In genomic region chr15:60523056-60523455, GRCh38 we compare ENCODE assay signal across 18 cellular contexts. TPM values are rescaled to one million over a fixed set of nuclear protein-coding genes. Genes with fewer than 3 reads are reported as not detected.
DNase-seq lines count a peak whose midpoint lies in the region; ATAC-seq, FAIRE-seq and TF ChIP-seq lines count a peak whose summit lies in the region.
"Had no signal": no experiment of that assay in that cellular context is flagged by ENCODE, and none has a peak within 500 bp of the region (broad histone marks: within the 10 kb centered on the region; RNA-seq: fewer than 3 reads in every experiment).

No MANE protein-coding gene starts in this region.

- H3K36me3 ChIP-seq in BE2C, result no peaks in the 10 kb centered on the region
- H3K36me3 ChIP-seq: transverse colon had no signal

- H3K4me3 ChIP-seq in A549 (no peak overlapping the region), fibroblast of pulmonary artery (replicated peaks; ENCODE audit: low read depth, low read length) (no peak overlapping the region), BE2C (ENCODE audit: low read depth, low read length) (no peak overlapping the region)
- H3K4me3 ChIP-seq: heart right ventricle, transverse colon had no signal

- FAIRE-seq in A549 (lab: Jason Lieb, UNC), result no peak
- FAIRE-seq: GM12891, HTR-8/SVneo had no signal

- no peak for DNase-seq in A549 (ENCODE audit: low read depth in 1 of 2, low spot score in 1 of 2)
- peak; percentile 33 for DNase-seq in EL
- peak; percentile 51 for DNase-seq in fibroblast of pulmonary artery (ENCODE audit: low read depth)
- DNase-seq in NCI-H1694 treated with DMSO at 0.1 percent for 48 hours (lab: John Stamatoyannopoulos, UW), result no peak
- no peak for DNase-seq in activated naive CD4-positive, alpha-beta T cell treated with anti-CD3 and anti-CD28 coated beads for 36 hours
- no peak for DNase-seq in BE2C
- DNase-seq: DND-41; heart right ventricle; NCI-H2171 treated with DMSO at 0.1 percent for 48 hours; retina; stimulated activated CD4-positive, alpha-beta T cell treated with anti-CD3 and anti-CD28 coated beads, Interleukin-1b, Interleukin-23, amount 100 ng/mL, for 48 hours; stimulated activated CD8-positive, alpha-beta memory T cell treated with anti-CD3 and anti-CD28 coated beads, Interleukin-4, amount 100 ng/mL, for 48 hours; transverse colon had no signal

- ATAC-seq in A549 (no peak), GM19467 (IDR thresholded peaks at IDR 0.05; ENCODE audit: unreplicated experiment) (no peak)
- ATAC-seq in activated T-helper 17 cell treated with anti-CD3 and anti-CD28 coated beads, Interleukin-2, amount 50 U/mL, for 72 hours (replicated peaks), result peak; percentile 18
- ATAC-seq: activated naive CD4-positive, alpha-beta T cell treated with anti-CD3 and anti-CD28 coated beads, Interleukin-2, amount 50 U/mL, for 72 hours; heart right ventricle had no signal

- TF ChIP-seq RAD21 in A549 (conservative IDR thresholded peaks at IDR 0.05 in 1 of 2, IDR thresholded peaks at IDR 0.05 in 1 of 2), result no peak

- no peak for TF ChIP-seq POLR2A in A549 (IDR thresholded peaks at IDR 0.05; ENCODE audit: low read length)

- WGBS in A549 (ENCODE audit: missing lambda C conversion rate), result 38% methylated on average over 2 of the region's 2 CpGs

- no peaks in the 10 kb centered on the region for H3K27me3 ChIP-seq in BE2C
- H3K27me3 ChIP-seq: heart right ventricle, transverse colon had no signal

- POLR2A ChIA-PET in A549 (lab: Yijun Ruan, JAX), result no interaction called here

- intact Hi-C loops in activated naive CD4-positive, alpha-beta T cell treated with anti-CD3 and anti-CD28 coated beads for 36 hours (cut with micrococcal nuclease), result loop anchor here (10.0 kb wide), 1 partner anchor 662 kb away; no protein-coding TSS in a partner anchor

- no peak for TF ChIP-seq EP300 in A549 (IDR thresholded peaks at IDR 0.05)

- no peak overlapping the region for H3K27ac ChIP-seq in A549
- H3K27ac ChIP-seq: heart right ventricle, transverse colon had no signal

- peaks cover 13% of the 10 kb centered on the region for H3K4me1 ChIP-seq in A549
- H3K4me1 ChIP-seq in BE2C, result peaks cover 10% of the 10 kb centered on the region; the same call in 1 of the 2 replicates

- TF ChIP-seq CTCF in A549 (IDR thresholded peaks at IDR 0.05) (no peak), fibroblast of pulmonary artery (IDR thresholded peaks at IDR 0.05; ENCODE audit: low read length, missing control alignments) (no peak), BE2C (IDR thresholded peaks at IDR 0.05; ENCODE audit: low read depth, low read length) (no peak)

- no peak overlapping the region for H3K4me2 ChIP-seq in A549

- H3K4me3 Mint-ChIP-seq in activated T-helper 17 cell treated with anti-CD3 and anti-CD28 coated beads, Interleukin-2, amount 50 U/mL, for 72 hours, result peak overlapping the region; percentile 53
- no peak overlapping the region for H3K4me3 Mint-ChIP-seq in activated naive CD4-positive, alpha-beta T cell treated with anti-CD3 and anti-CD28 coated beads for 36 hours

- H3K36me3 Mint-ChIP-seq in activated T-helper 17 cell treated with anti-CD3 and anti-CD28 coated beads, Interleukin-2, amount 50 U/mL, for 72 hours (ENCODE audit: low read depth), result peaks cover 99% of the 10 kb centered on the region
- peaks cover 35% of the 10 kb centered on the region for H3K36me3 Mint-ChIP-seq in activated naive CD4-positive, alpha-beta T cell treated with anti-CD3 and anti-CD28 coated beads for 36 hours (ENCODE audit: low read depth)

- H3K27me3 Mint-ChIP-seq in activated T-helper 17 cell treated with anti-CD3 and anti-CD28 coated beads, Interleukin-2, amount 50 U/mL, for 72 hours, result no peaks in the 10 kb centered on the region
- H3K27me3 Mint-ChIP-seq in activated naive CD4-positive, alpha-beta T cell treated with anti-CD3 and anti-CD28 coated beads for 36 hours (ENCODE audit: low read depth), result no peaks in the 10 kb centered on the region

- CTCF ChIA-PET in A549 (lab: Yijun Ruan, JAX), result interaction anchor here (0.6 to 7.4 kb wide), 5 partner anchors 20 to 832 kb away, joined by 3 to 277 read pairs (median 8); no protein-coding TSS in a partner anchor
- CTCF ChIA-PET in activated naive CD4-positive, alpha-beta T cell treated with anti-CD3 and anti-CD28 coated beads for 36 hours (lab: Charles Lee), result interaction anchor here (0.6 kb wide), 1 partner anchor 17 kb away, joined by 3 read pairs; no protein-coding TSS in a partner anchor

- H3K4me1 Mint-ChIP-seq in activated T-helper 17 cell treated with anti-CD3 and anti-CD28 coated beads, Interleukin-2, amount 50 U/mL, for 72 hours, result peaks cover 72% of the 10 kb centered on the region
- H3K4me1 Mint-ChIP-seq in activated naive CD4-positive, alpha-beta T cell treated with anti-CD3 and anti-CD28 coated beads for 36 hours (ENCODE audit: low read depth), result peaks cover 56% of the 10 kb centered on the region

- peak overlapping the region; percentile 96 for H3K27ac Mint-ChIP-seq in activated T-helper 17 cell treated with anti-CD3 and anti-CD28 coated beads, Interleukin-2, amount 50 U/mL, for 72 hours
- no peak overlapping the region for H3K27ac Mint-ChIP-seq in activated naive CD4-positive, alpha-beta T cell treated with anti-CD3 and anti-CD28 coated beads for 36 hours

- H3K9me3 Mint-ChIP-seq in activated T-helper 17 cell treated with anti-CD3 and anti-CD28 coated beads, Interleukin-2, amount 50 U/mL, for 72 hours, result no peaks in the 10 kb centered on the region
- H3K9me3 Mint-ChIP-seq in activated naive CD4-positive, alpha-beta T cell treated with anti-CD3 and anti-CD28 coated beads for 36 hours, result no peaks in the 10 kb centered on the region
- H3K9me3 Mint-ChIP-seq: activated naive CD4-positive, alpha-beta T cell treated with anti-CD3 and anti-CD28 coated beads, Interleukin-2, amount 50 U/mL, for 72 hours had no signal

- H3K9me3 ChIP-seq in A549, result no peaks in the 10 kb centered on the region
- H3K9me3 ChIP-seq in BE2C, result no peaks in the 10 kb centered on the region
- H3K9me3 ChIP-seq: heart right ventricle, transverse colon had no signal

TF ChIP-seq in A549, 52 proteins besides CTCF, POLR2A, EP300 and RAD21:
- TF ChIP-seq MAFK (IDR thresholded peaks at IDR 0.05; ENCODE audit: partially characterized antibody) (peak; percentile 18), REST (IDR thresholded peaks at IDR 0.05) (no peak), BCL3 (IDR thresholded peaks at IDR 0.05) (no peak)

RNA-seq across cellular contexts. Expression of gene ICE2, which starts 44.1 kb away (rescaled TPM):
- polyA plus RNA-seq in A549 (2011; rRNA removed) (80.7 and 87.6 TPM in 2 replicates), A549 (2017; fragmentation: RNase III; extraction: RNeasy Plus Mini Kit Qiagen cat#74134 plus additional on column Dnase treatment) (36.9 to 44.0 TPM (median 43.1 TPM) in 3 replicates)
- polyA plus RNA-seq in A549 (2012; cell fraction: cytosol; rRNA removed), result 22.8 and 23.5 TPM in 2 replicates
- polyA plus RNA-seq in A549 (2012; cell fraction: nucleus; rRNA removed), result 15.4 and 20.6 TPM in 2 replicates
- 57.6 and 63.4 TPM in 2 replicates for polyA minus RNA-seq in A549 (2011; rRNA and poly(A)+ RNA removed)
- total RNA-seq in activated T-helper 17 cell treated with anti-CD3 and anti-CD28 coated beads, Interleukin-2, amount 50 U/mL, for 72 hours, result 10 to 100 TPM; 46.0 to 69.3 TPM
- total RNA-seq in activated naive CD4-positive, alpha-beta T cell treated with anti-CD3 and anti-CD28 coated beads for 36 hours, result 10 to 100 TPM; 75.2 to 76.7 TPM
- polyA plus RNA-seq in BE2C (2012; ENCODE audit: insufficient read depth, insufficient read length, low read depth), result 48.5 TPM

Comparison
In these comparisons a context has a peak if more than half of its experiments do, and no peak if none do; other contexts are left out.
1. DNase-seq: peak in EL (single experiment) and fibroblast of pulmonary artery (single experiment); none in A549 (0 of 2), NCI-H1694 treated with DMSO at 0.1 percent for 48 hours (single experiment), activated naive CD4-positive, alpha-beta T cell treated with anti-CD3 and anti-CD28 coated beads for 36 hours (single experiment) and BE2C (single experiment).